11 cellular contexts compared by ENCODE assay signal in genomic region chr20:3981132-3981452, GRCh38. TPM values are rescaled to one million over a fixed set of nuclear protein-coding genes. Genes with fewer than 3 reads are reported as not detected.
DNase-seq lines count a peak whose midpoint lies in the region; ATAC-seq and TF ChIP-seq lines count a peak whose summit lies in the region.
"Had no signal": no experiment of that assay in that cellular context is flagged by ENCODE, and none has a peak within 500 bp of the region (broad histone marks: within the 10 kb centered on the region; RNA-seq: fewer than 3 reads in every experiment).

No MANE protein-coding gene starts in this region.

- no peaks in the 10 kb centered on the region for H4K20me1 ChIP-seq in hepatocyte (ENCODE audit: insufficient read depth, poor library complexity, severe bottlenecking)

- TF ChIP-seq CTCF in WTC11 (IDR thresholded peaks at IDR 0.05) (no peak), hepatocyte (IDR thresholded peaks at IDR 0.05; ENCODE audit: poor library complexity) (no peak), suprapubic skin (IDR thresholded peaks at IDR 0.05) (no peak)

- peak overlapping the region; percentile 61 for H3K4me3 Mint-ChIP-seq in activated T-cell treated with anti-CD3 and anti-CD28 coated beads, Interleukin-2, amount 50 U/mL, for 24 hours
- no peak overlapping the region for H3K4me3 Mint-ChIP-seq in WTC11

- WGBS in hepatocyte (ENCODE audit: low lambda C conversion rate, missing lambda C conversion rate), result 92% methylated on average over 2 of the region's 2 CpGs
- 65% methylated on average over 2 of the region's 2 CpGs for WGBS in suprapubic skin

- no peaks in the 10 kb centered on the region for H3K9me2 ChIP-seq in hepatocyte (replicated peaks; ENCODE audit: insufficient read depth)

- no peak for TF ChIP-seq POLR2A in suprapubic skin (IDR thresholded peaks at IDR 0.05)

- no peaks in the 10 kb centered on the region for H3K9me3 ChIP-seq in hepatocyte (ENCODE audit: low read depth)
- H3K9me3 ChIP-seq in suprapubic skin, result no peaks in the 10 kb centered on the region

- peak overlapping the region; percentile 48 for H3K4me2 ChIP-seq in hepatocyte

- H3K36me3 Mint-ChIP-seq in activated T-cell treated with anti-CD3 and anti-CD28 coated beads, Interleukin-2, amount 50 U/mL, for 24 hours (ENCODE audit: low read depth), result peaks cover 1% of the 10 kb centered on the region
- no peaks in the 10 kb centered on the region for H3K36me3 Mint-ChIP-seq in WTC11
- H3K36me3 Mint-ChIP-seq: memory B cell had no signal

- ATAC-seq in WTC11 (no peak), GM21576 (IDR thresholded peaks at IDR 0.05; ENCODE audit: unreplicated experiment) (no peak)

- peaks cover 1% of the 10 kb centered on the region for H3K79me2 ChIP-seq in hepatocyte

- intact Hi-C loops in posterior vena cava (cut with DNase I), result no loop called here

- H3K27me3 Mint-ChIP-seq in activated T-cell treated with anti-CD3 and anti-CD28 coated beads, Interleukin-2, amount 50 U/mL, for 24 hours, result no peaks in the 10 kb centered on the region
- no peaks in the 10 kb centered on the region for H3K27me3 Mint-ChIP-seq in WTC11 (ENCODE audit: low read depth)
- H3K27me3 Mint-ChIP-seq: memory B cell had no signal

- H3K36me3 ChIP-seq in hepatocyte (replicated peaks; ENCODE audit: insufficient read depth, low read depth) (no peaks in the 10 kb centered on the region), suprapubic skin (no peaks in the 10 kb centered on the region)
- H3K36me3 ChIP-seq: WERI-Rb-1 had no signal

- H3K27me3 ChIP-seq in hepatocyte (no peaks in the 10 kb centered on the region), suprapubic skin (no peaks in the 10 kb centered on the region)

- peak overlapping the region; percentile 93 for H3K27ac Mint-ChIP-seq in activated T-cell treated with anti-CD3 and anti-CD28 coated beads, Interleukin-2, amount 50 U/mL, for 24 hours
- peak overlapping the region; percentile 57; the same call in 1 of the 2 replicates for H3K27ac Mint-ChIP-seq in WTC11

- CTCF ChIA-PET in WTC11 (lab: Charles Lee), result interaction anchor here (1.1 kb wide), 1 partner anchor 104 kb away, joined by 3 read pairs; no protein-coding TSS in a partner anchor

- peak overlapping the region; percentile 61 for H3K27ac ChIP-seq in hepatocyte
- H3K27ac ChIP-seq in suprapubic skin, result peak overlapping the region; percentile 56
- H3K27ac ChIP-seq: WERI-Rb-1 had no signal

- no peak for TF ChIP-seq EP300 in suprapubic skin (IDR thresholded peaks at IDR 0.05)

- no peaks in the 10 kb centered on the region for H3K9me3 Mint-ChIP-seq in activated T-cell treated with anti-CD3 and anti-CD28 coated beads, Interleukin-2, amount 50 U/mL, for 24 hours
- H3K9me3 Mint-ChIP-seq in WTC11, result no peaks in the 10 kb centered on the region
- H3K9me3 Mint-ChIP-seq: memory B cell had no signal

- POLR2A ChIA-PET in WTC11 (lab: Charles Lee), result no interaction called here

- H3K4me1 Mint-ChIP-seq in activated T-cell treated with anti-CD3 and anti-CD28 coated beads, Interleukin-2, amount 50 U/mL, for 24 hours (ENCODE audit: low read depth), result peaks cover 23% of the 10 kb centered on the region
- H3K4me1 Mint-ChIP-seq in WTC11, result peaks cover 4% of the 10 kb centered on the region; the same call in 1 of the 2 replicates

- no peak for DNase-seq in activated T-cell treated with anti-CD3 and anti-CD28 coated beads, Interleukin-2, amount 50 U/mL, for 24 hours
- DNase-seq in activated T-cell treated with anti-CD3 and anti-CD28 coated beads, Interleukin-2, amount 50 U/mL, for 1 hour, result no peak
- DNase-seq in WTC11 (ENCODE audit: low spot score), result no peak
- DNase-seq in hepatocyte (ENCODE audit: low spot score), result no peak
- no peak for DNase-seq in suprapubic skin (ENCODE audit: low spot score in 2 of 2)
- no peak for DNase-seq in NCI-H2029 (lab: John Stamatoyannopoulos, UW)
- no peak for DNase-seq in posterior vena cava (ENCODE audit: low spot score)
- DNase-seq: stimulated activated CD4-positive, alpha-beta T cell treated with anti-CD3 and anti-CD28 coated beads, Interleukin-2, amount 100 ng/mL, for 48 hours; WERI-Rb-1 had no signal

- H2AFZ ChIP-seq in hepatocyte, result peak overlapping the region; percentile 0

- H3K4me3 ChIP-seq in hepatocyte (no peak overlapping the region), suprapubic skin (peak overlapping the region; percentile 40)

- no peaks in the 10 kb centered on the region for H3K4me1 ChIP-seq in hepatocyte (ENCODE audit: insufficient read depth)
- peaks cover 14% of the 10 kb centered on the region for H3K4me1 ChIP-seq in suprapubic skin

TF ChIP-seq in WTC11, 78 proteins besides CTCF, POLR2A, EP300 and RAD21 (continues in another document):
- TF ChIP-seq OVOL2 (CRISPR knock-in tag; IDR thresholded peaks at IDR 0.05; ENCODE audit: borderline replicate concordance), result no peak
- TF ChIP-seq ZNF232 (CRISPR knock-in tag; IDR thresholded peaks at IDR 0.05), result no peak
- no peak for TF ChIP-seq HMGA2 (CRISPR knock-in tag; IDR thresholded peaks at IDR 0.05)
- no peak for TF ChIP-seq TCF7 (CRISPR knock-in tag; IDR thresholded peaks at IDR 0.05; ENCODE audit: low read depth)
- TF ChIP-seq IRF2 (CRISPR knock-in tag; IDR thresholded peaks at IDR 0.05; ENCODE audit: borderline replicate concordance, low read depth), result no peak
- TF ChIP-seq, protein P1, sequence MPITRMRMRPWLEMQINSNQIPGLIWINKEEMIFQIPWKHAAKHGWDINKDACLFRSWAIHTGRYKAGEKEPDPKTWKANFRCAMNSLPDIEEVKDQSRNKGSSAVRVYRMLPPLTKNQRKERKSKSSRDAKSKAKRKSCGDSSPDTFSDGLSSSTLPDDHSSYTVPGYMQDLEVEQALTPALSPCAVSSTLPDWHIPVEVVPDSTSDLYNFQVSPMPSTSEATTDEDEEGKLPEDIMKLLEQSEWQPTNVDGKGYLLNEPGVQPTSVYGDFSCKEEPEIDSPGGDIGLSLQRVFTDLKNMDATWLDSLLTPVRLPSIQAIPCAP (CRISPR knock-in tag; IDR thresholded peaks at IDR 0.05), result no peak
- TF ChIP-seq USF2 (CRISPR knock-in tag; IDR thresholded peaks at IDR 0.05), result no peak
- no peak for TF ChIP-seq ZNF219 (CRISPR knock-in tag; IDR thresholded peaks at IDR 0.05; ENCODE audit: borderline replicate concordance)
- TF ChIP-seq ZSCAN18 (CRISPR knock-in tag; IDR thresholded peaks at IDR 0.05), result no peak
- TF ChIP-seq AFF4 (CRISPR knock-in tag; IDR thresholded peaks at IDR 0.05; ENCODE audit: borderline replicate concordance), result no peak
- no peak for TF ChIP-seq ZNF423 (CRISPR knock-in tag; IDR thresholded peaks at IDR 0.05)
- no peak for TF ChIP-seq TEAD1 (CRISPR knock-in tag; IDR thresholded peaks at IDR 0.05)

RNA-seq across cellular contexts. Expression of gene RNF24, which starts 34.3 kb away (rescaled TPM):
- total RNA-seq in WTC11 (2021), result 11.0 to 12.5 TPM (median 11.7 TPM) in 3 replicates
- 16.2 and 16.4 TPM in 2 replicates for total RNA-seq in hepatocyte
- 23.2 and 24.4 TPM in 2 replicates for polyA plus RNA-seq in hepatocyte
- total RNA-seq in suprapubic skin, result 10 to 100 TPM; 16.0 to 27.8 (median 21.9) TPM
- total RNA-seq in posterior vena cava, result 10 to 100 TPM; 14.3 to 16.2 TPM
